Comparison of ENCODE assay signal across 17 cellular contexts in the genomic region with DNA sequence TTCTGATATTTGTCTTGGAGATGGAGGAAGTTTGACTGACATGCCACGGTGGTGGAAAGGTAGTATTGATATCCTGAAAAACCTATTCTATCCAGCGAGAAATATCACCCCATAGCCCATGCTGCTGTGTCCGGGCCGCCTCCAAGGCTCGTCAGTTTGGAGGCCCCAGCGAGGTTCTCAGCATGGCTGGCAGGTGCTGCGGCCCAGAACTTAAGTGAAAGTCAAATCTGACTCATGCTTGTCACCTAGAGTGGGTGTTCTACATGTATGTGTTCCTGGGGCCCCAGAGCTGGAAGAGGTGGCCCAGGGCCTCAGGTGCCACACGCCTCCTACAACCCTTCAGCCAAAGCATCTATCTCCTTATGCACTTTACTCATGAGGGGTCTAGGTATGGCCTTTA.
DNase-seq lines count a peak whose midpoint lies in the region; ATAC-seq and TF ChIP-seq lines count a peak whose summit lies in the region.
"Had no signal": no experiment of that assay in that cellular context is flagged by ENCODE, and none has a peak within 500 bp of the region (broad histone marks: within the 10 kb centered on the region; RNA-seq: fewer than 3 reads in every experiment).

No MANE protein-coding gene starts in this region.

- intact Hi-C loops in activated naive CD4-positive, alpha-beta T cell treated with anti-CD3 and anti-CD28 coated beads for 36 hours (cut with micrococcal nuclease), result no loop called here

- DNase-seq in activated naive CD4-positive, alpha-beta T cell treated with anti-CD3 and anti-CD28 coated beads for 36 hours, result peak; percentile 7
- DNase-seq in activated naive CD4-positive, alpha-beta T cell treated with anti-CD3 and anti-CD28 coated beads, Interleukin-2, amount 50 U/mL, for 16 hours, result no peak
- DNase-seq in osteocyte (ENCODE audit: extremely low spot score, unreplicated experiment) (peak; percentile 70), HuH-7 (ENCODE audit: low spot score) (no peak)
- DNase-seq: COR-L47, NCI-H1417 treated with DMSO at 0.1 percent for 48 hours, NCI-H2029, NCI-H2171, NCI-H446, NCI-H748 treated with DMSO at 0.1 percent for 48 hours, PC-3 had no signal

- CTCF ChIA-PET in activated naive CD4-positive, alpha-beta T cell treated with anti-CD3 and anti-CD28 coated beads for 36 hours (lab: Charles Lee), result interaction anchor here (0.6 to 1.7 kb wide), 2 partner anchors 36 to 253 kb away, joined by 4 read pairs; no protein-coding TSS in a partner anchor

- no peaks in the 10 kb centered on the region for H3K36me3 Mint-ChIP-seq in activated naive CD4-positive, alpha-beta T cell treated with anti-CD3 and anti-CD28 coated beads for 36 hours (ENCODE audit: low read depth)
- H3K36me3 Mint-ChIP-seq in osteocyte (ENCODE audit: unreplicated experiment), result no peaks in the 10 kb centered on the region
- H3K36me3 Mint-ChIP-seq: CD14-positive monocyte had no signal

- no peak overlapping the region for H3K27ac Mint-ChIP-seq in activated naive CD4-positive, alpha-beta T cell treated with anti-CD3 and anti-CD28 coated beads for 36 hours
- no peak overlapping the region for H3K27ac Mint-ChIP-seq in osteocyte (ENCODE audit: unreplicated experiment)
- H3K27ac Mint-ChIP-seq: CD14-positive monocyte had no signal

- H3K27me3 Mint-ChIP-seq in activated naive CD4-positive, alpha-beta T cell treated with anti-CD3 and anti-CD28 coated beads for 36 hours (ENCODE audit: low read depth), result peaks cover 2% of the 10 kb centered on the region
- H3K27me3 Mint-ChIP-seq in osteocyte (ENCODE audit: unreplicated experiment), result peaks cover 29% of the 10 kb centered on the region

- H3K4me3 Mint-ChIP-seq in activated naive CD4-positive, alpha-beta T cell treated with anti-CD3 and anti-CD28 coated beads for 36 hours, result no peak overlapping the region
- H3K4me3 Mint-ChIP-seq in osteocyte (ENCODE audit: unreplicated experiment), result no peak overlapping the region
- H3K4me3 Mint-ChIP-seq: CD14-positive monocyte had no signal

- H3K4me1 Mint-ChIP-seq in activated naive CD4-positive, alpha-beta T cell treated with anti-CD3 and anti-CD28 coated beads for 36 hours (ENCODE audit: low read depth), result peaks cover 6% of the 10 kb centered on the region
- no peaks in the 10 kb centered on the region for H3K4me1 Mint-ChIP-seq in osteocyte (ENCODE audit: unreplicated experiment)

- no peaks in the 10 kb centered on the region for H3K9me3 Mint-ChIP-seq in activated naive CD4-positive, alpha-beta T cell treated with anti-CD3 and anti-CD28 coated beads for 36 hours
- H3K9me3 Mint-ChIP-seq in osteocyte (ENCODE audit: unreplicated experiment), result no peaks in the 10 kb centered on the region

- TF ChIP-seq CTCF in osteocyte (IDR thresholded peaks at IDR 0.05), result no peak

- peak; percentile 60 for ATAC-seq in GM18867 (IDR thresholded peaks at IDR 0.05; ENCODE audit: unreplicated experiment)
- peak; percentile 44 for ATAC-seq in HG03432 (IDR thresholded peaks at IDR 0.05; ENCODE audit: unreplicated experiment)
- no peak for ATAC-seq in HG03520 (IDR thresholded peaks at IDR 0.05; ENCODE audit: unreplicated experiment)
- ATAC-seq in HG03025 (IDR thresholded peaks at IDR 0.05; ENCODE audit: low FRiP score, unreplicated experiment), result no peak
- ATAC-seq: K562, PC-3 had no signal

Comparison
In these comparisons a context has a peak if more than half of its experiments do, and no peak if none do; other contexts are left out.
1. DNase-seq: peak in activated naive CD4-positive, alpha-beta T cell treated with anti-CD3 and anti-CD28 coated beads for 36 hours (single experiment) and osteocyte (single experiment); none in activated naive CD4-positive, alpha-beta T cell treated with anti-CD3 and anti-CD28 coated beads, Interleukin-2, amount 50 U/mL, for 16 hours (single experiment) and HuH-7 (single experiment).
2. ATAC-seq: peak in GM18867 (single experiment) and HG03432 (single experiment); none in HG03520 (single experiment) and HG03025 (single experiment).